Comparison of ENCODE assay signal across 23 cellular contexts in genomic region chr2:192145496-192145895, GRCh38. TPM values are rescaled to one million over a fixed set of nuclear protein-coding genes. Genes with fewer than 3 reads are reported as not detected.
"Had no signal": no experiment of that assay in that cellular context is flagged by ENCODE, and none has a peak within 500 bp of the region (broad histone marks: within the 10 kb centered on the region; RNA-seq: fewer than 3 reads in every experiment).

No MANE protein-coding gene starts in this region.

- H3K9me3 ChIP-seq: esophagus muscularis mucosa, neutrophil had no signal

- H3K4me1 Mint-ChIP-seq: activated CD4-positive, alpha-beta T cell treated with anti-CD3 and anti-CD28 coated beads, Interleukin-2, amount 10 ng/mL, durations not matched to agents 24 days and 14 days; activated naive CD4-positive, alpha-beta T cell treated with anti-CD3 and anti-CD28 coated beads, Interleukin-2, amount 10 ng/mL, durations not matched to agents 7 days and 5 days; activated naive CD8-positive, alpha-beta T cell treated with anti-CD3 and anti-CD28 coated beads, Interleukin-2, amount 50 U/mL, for 24 hours had no signal

- H3K27me3 ChIP-seq: esophagus muscularis mucosa, neutrophil had no signal

- H3K36me3 Mint-ChIP-seq: activated naive CD4-positive, alpha-beta T cell treated with anti-CD3 and anti-CD28 coated beads, Interleukin-2, amount 10 ng/mL, durations not matched to agents 7 days and 5 days; natural killer cell treated with Interleukin-12 subunit alpha and Interleukin-12 subunit beta and Interleukin-15 and Interleukin-18, amount 100 ng/mL, for 72 hours had no signal

- H3K4me3 ChIP-seq: esophagus muscularis mucosa had no signal

- H3K27ac ChIP-seq: neutrophil had no signal

- H3K36me3 ChIP-seq: esophagus muscularis mucosa, neutrophil had no signal

- H3K9me3 Mint-ChIP-seq: activated CD4-positive, alpha-beta T cell treated with anti-CD3 and anti-CD28 coated beads, Interleukin-2, amount 10 ng/mL, durations not matched to agents 24 days and 14 days; activated naive CD4-positive, alpha-beta T cell treated with anti-CD3 and anti-CD28 coated beads, Interleukin-2, amount 10 ng/mL, durations not matched to agents 7 days and 5 days; activated naive CD8-positive, alpha-beta T cell treated with anti-CD3 and anti-CD28 coated beads, Interleukin-2, amount 50 U/mL, for 24 hours; dendritic cell treated with granulocyte-macrophage colony-stimulating factor and Interleukin-4, amounts not matched to agents 40 ng/mL and 50 ng/mL, for 4 days; natural killer cell treated with Interleukin-12 subunit alpha and Interleukin-12 subunit beta and Interleukin-15 and Interleukin-18, amount 100 ng/mL, for 72 hours; stimulated activated naive CD8-positive, alpha-beta T cell treated with anti-CD3 and anti-CD28 coated beads, Interleukin-15, Interleukin-2, amounts not matched to agents 100 ng/mL and 50 ng/mL, for 24 hours had no signal

- H3K4me3 Mint-ChIP-seq: activated CD4-positive, alpha-beta T cell treated with anti-CD3 and anti-CD28 coated beads, Interleukin-2, amount 10 ng/mL, durations not matched to agents 24 days and 14 days; activated naive CD4-positive, alpha-beta T cell treated with anti-CD3 and anti-CD28 coated beads, Interleukin-2, amount 10 ng/mL, durations not matched to agents 7 days and 5 days; activated naive CD8-positive, alpha-beta T cell treated with anti-CD3 and anti-CD28 coated beads, Interleukin-2, amount 50 U/mL, for 24 hours; dendritic cell treated with granulocyte-macrophage colony-stimulating factor and Interleukin-4, amounts not matched to agents 40 ng/mL and 50 ng/mL, for 4 days; natural killer cell treated with Interleukin-12 subunit alpha and Interleukin-12 subunit beta and Interleukin-15 and Interleukin-18, amount 100 ng/mL, for 72 hours; stimulated activated naive CD8-positive, alpha-beta T cell treated with anti-CD3 and anti-CD28 coated beads, Interleukin-15, Interleukin-2, amounts not matched to agents 100 ng/mL and 50 ng/mL, for 24 hours had no signal

- DNase-seq: activated CD4-positive, alpha-beta T cell treated with anti-CD3 and anti-CD28 coated beads, Interleukin-2, amount 10 ng/mL, durations not matched to agents 24 days and 14 days; activated CD4-positive, CD25-positive, alpha-beta regulatory T cell; activated CD8-positive, alpha-beta memory T cell treated with anti-CD3 and anti-CD28 coated beads, Interleukin-2, amount 50 U/mL, for 4 hours; activated effector memory CD4-positive, alpha-beta T cell treated with Interleukin-2 at 50 U/mL for 16 hours; activated naive CD4-positive, alpha-beta T cell treated with anti-CD3 and anti-CD28 coated beads, Interleukin-2, amount 10 ng/mL, durations not matched to agents 7 days and 5 days; activated naive CD8-positive, alpha-beta T cell treated with anti-CD3 and anti-CD28 coated beads, Interleukin-2, amount 50 U/mL, for 24 hours; activated T-cell treated with anti-CD3 and anti-CD28 coated beads, Interleukin-2, amount 50 U/mL, for 48 hours; aorta; cerebellar nuclear complex; effector CD8-positive, alpha-beta T cell; hippocampal formation; left cardiac atrium; mesendoderm; T-helper 1 cell; T-helper 9 cell; trophoblast cell had no signal

- H3K27me3 Mint-ChIP-seq: activated naive CD4-positive, alpha-beta T cell treated with anti-CD3 and anti-CD28 coated beads, Interleukin-2, amount 10 ng/mL, durations not matched to agents 7 days and 5 days had no signal

- FAIRE-seq: bronchial epithelial cell had no signal

- H3K27ac Mint-ChIP-seq: activated CD4-positive, alpha-beta T cell treated with anti-CD3 and anti-CD28 coated beads, Interleukin-2, amount 10 ng/mL, durations not matched to agents 24 days and 14 days; activated naive CD4-positive, alpha-beta T cell treated with anti-CD3 and anti-CD28 coated beads, Interleukin-2, amount 10 ng/mL, durations not matched to agents 7 days and 5 days; activated naive CD8-positive, alpha-beta T cell treated with anti-CD3 and anti-CD28 coated beads, Interleukin-2, amount 50 U/mL, for 24 hours; dendritic cell treated with granulocyte-macrophage colony-stimulating factor and Interleukin-4, amounts not matched to agents 40 ng/mL and 50 ng/mL, for 4 days; natural killer cell treated with Interleukin-12 subunit alpha and Interleukin-12 subunit beta and Interleukin-15 and Interleukin-18, amount 100 ng/mL, for 72 hours; stimulated activated naive CD8-positive, alpha-beta T cell treated with anti-CD3 and anti-CD28 coated beads, Interleukin-15, Interleukin-2, amounts not matched to agents 100 ng/mL and 50 ng/mL, for 24 hours had no signal

- ATAC-seq: activated naive CD8-positive, alpha-beta T cell treated with anti-CD3 and anti-CD28 coated beads, Interleukin-2, amount 50 U/mL, for 24 hours; left cardiac atrium; natural killer cell treated with Interleukin-12 subunit alpha and Interleukin-12 subunit beta and Interleukin-15 and Interleukin-18, amount 100 ng/mL, for 72 hours had no signal

RNA-seq across cellular contexts. Expression of gene TMEFF2, which starts 49.2 kb away (rescaled TPM):
- total RNA-seq: activated CD4-positive, alpha-beta T cell treated with anti-CD3 and anti-CD28 coated beads, Interleukin-2, amount 10 ng/mL, durations not matched to agents 24 days and 14 days; bronchial epithelial cell; fibroblast of villous mesenchyme; natural killer cell treated with Interleukin-12 subunit alpha and Interleukin-12 subunit beta and Interleukin-15 and Interleukin-18, amount 100 ng/mL, for 72 hours had no signal
- polyA plus RNA-seq: aorta had no signal
